8 cellular contexts compared by ENCODE assay signal in genomic region chr5:65076251-65076869, GRCh38.
A peak's percentile ranks its signal among the peaks of the same experiment; 100 is the strongest.
DNase-seq lines count a peak whose midpoint lies in the region; ATAC-seq and TF ChIP-seq lines count a peak whose summit lies in the region.

No MANE protein-coding gene starts in this region.

- no peaks in the 10 kb centered on the region for H3K36me3 ChIP-seq in RWPE2 (ENCODE audit: low read depth)

- no peak overlapping the region for H3K27ac ChIP-seq in RWPE2 (ENCODE audit: poor library complexity, severe bottlenecking)

- H3K27me3 ChIP-seq in RWPE2 (ENCODE audit: insufficient read depth, poor library complexity, severe bottlenecking), result no peaks in the 10 kb centered on the region

- no peak overlapping the region for H3K4me3 ChIP-seq in AG10803 (ENCODE audit: low read length)
- no peak overlapping the region for H3K4me3 ChIP-seq in RWPE2 (ENCODE audit: severe bottlenecking)

- H3K36me3 Mint-ChIP-seq in activated naive CD8-positive, alpha-beta T cell treated with anti-CD3 and anti-CD28 coated beads for 36 hours, result no peaks in the 10 kb centered on the region

- peak; percentile 26 for TF ChIP-seq CTCF in AG10803 (conservative IDR thresholded peaks at IDR 0.05; ENCODE audit: low read length)
- TF ChIP-seq CTCF in RWPE2 (IDR thresholded peaks at IDR 0.05; ENCODE audit: poor library complexity, severe bottlenecking), result peak; percentile 49

- H3K27me3 Mint-ChIP-seq in activated naive CD8-positive, alpha-beta T cell treated with anti-CD3 and anti-CD28 coated beads for 36 hours, result no peaks in the 10 kb centered on the region

- H3K27ac Mint-ChIP-seq in activated naive CD8-positive, alpha-beta T cell treated with anti-CD3 and anti-CD28 coated beads for 36 hours, result no peak overlapping the region

- H3K4me1 ChIP-seq in RWPE2 (ENCODE audit: insufficient read depth, poor library complexity, severe bottlenecking), result no peaks in the 10 kb centered on the region

- peak; percentile 64 for DNase-seq in AG10803 (ENCODE audit: low read depth)
- DNase-seq in RWPE2 (ENCODE audit: low spot score), result no peak
- peak; percentile 63 for DNase-seq in activated naive CD8-positive, alpha-beta T cell treated with anti-CD3 and anti-CD28 coated beads for 36 hours
- DNase-seq in islet precursor cell, result peak; percentile 80
- peak; percentile 61 to 74 for DNase-seq in stimulated activated CD8-positive, alpha-beta memory T cell treated with anti-CD3 and anti-CD28 coated beads, Interleukin-7, amount 100 ng/mL, for 4 hours (ENCODE audit: low read depth in 2 of 2)
- no peak for DNase-seq in NCI-H1694 treated with DMSO at 0.1 percent for 48 hours (lab: John Stamatoyannopoulos, UW)

- no peaks in the 10 kb centered on the region for H3K9me3 Mint-ChIP-seq in activated naive CD8-positive, alpha-beta T cell treated with anti-CD3 and anti-CD28 coated beads for 36 hours

- H3K4me1 Mint-ChIP-seq in activated naive CD8-positive, alpha-beta T cell treated with anti-CD3 and anti-CD28 coated beads for 36 hours, result peaks cover 11% of the 10 kb centered on the region

- no peaks in the 10 kb centered on the region for H3K9me3 ChIP-seq in RWPE2 (ENCODE audit: severe bottlenecking)

- ATAC-seq in GM18870 (IDR thresholded peaks at IDR 0.05; ENCODE audit: unreplicated experiment), result peak; percentile 83
- peak; percentile 82 for ATAC-seq in HG03135 (IDR thresholded peaks at IDR 0.05; ENCODE audit: unreplicated experiment)
- peak; percentile 58 for ATAC-seq in RWPE2 (ENCODE audit: low read depth)

- no peak overlapping the region for H3K4me3 Mint-ChIP-seq in activated naive CD8-positive, alpha-beta T cell treated with anti-CD3 and anti-CD28 coated beads for 36 hours

Comparison
In these comparisons a context has a peak if more than half of its experiments do, and no peak if none do; other contexts are left out.
1. DNase-seq: peak in AG10803 (single experiment), activated naive CD8-positive, alpha-beta T cell treated with anti-CD3 and anti-CD28 coated beads for 36 hours (single experiment), islet precursor cell (single experiment) and stimulated activated CD8-positive, alpha-beta memory T cell treated with anti-CD3 and anti-CD28 coated beads, Interleukin-7, amount 100 ng/mL, for 4 hours (2 of 2); none in RWPE2 (single experiment) and NCI-H1694 treated with DMSO at 0.1 percent for 48 hours (single experiment).
2. Peak in every context shown above with its lines, with median percentiles within 50 percentile points of each other: ATAC-seq.